ENCODE assay signal across 32 cellular contexts in the genomic region with DNA sequence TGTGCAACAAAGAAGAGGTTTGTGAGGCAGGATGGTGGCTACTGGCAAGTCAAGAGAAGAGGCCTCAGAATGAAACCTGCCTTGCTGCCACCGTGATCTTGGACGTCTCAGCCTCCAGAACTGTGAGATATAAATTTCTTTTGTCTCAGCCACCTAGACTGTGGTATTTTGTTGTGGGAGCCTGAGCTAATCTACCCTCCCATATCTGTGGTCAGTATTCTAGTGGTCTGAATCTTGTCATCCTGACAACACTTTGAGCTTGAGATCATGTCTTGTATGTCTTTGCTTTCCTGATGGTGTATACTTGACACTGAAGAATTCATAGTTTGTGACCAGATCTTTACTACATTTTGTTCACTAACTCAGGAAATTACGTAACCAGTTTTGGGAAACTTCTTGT.
"Had no signal": no experiment of that assay in that cellular context is flagged by ENCODE, and none has a peak within 500 bp of the region (broad histone marks: within the 10 kb centered on the region; RNA-seq: fewer than 3 reads in every experiment).

No MANE protein-coding gene starts in this region.

- ATAC-seq: activated CD4-positive, CD25-positive, alpha-beta regulatory T cell treated with anti-CD3 and anti-CD28 coated beads, Interleukin-2, amount 50 U/mL, for 24 hours; naive thymus-derived CD8-positive, alpha-beta T cell had no signal

- H3K27me3 ChIP-seq: adrenal gland, right atrium auricular region, testis, transverse colon had no signal

- H3K9me3 Mint-ChIP-seq: naive thymus-derived CD8-positive, alpha-beta T cell; neural crest cell; T-helper 1 cell treated with Interleukin-12 subunit alpha and Interleukin-12 subunit beta and Interleukin-4 antibody, amounts not matched to agents 30 μg/mL and 1 μg/mL, for 36 hours had no signal

- H3K9ac ChIP-seq: parathyroid adenoma had no signal

- H3K4me1 Mint-ChIP-seq: central memory CD8-positive, alpha-beta T cell; naive thymus-derived CD8-positive, alpha-beta T cell had no signal

- H3K9me3 ChIP-seq: adrenal gland, left ventricle myocardium inferior, right atrium auricular region, testis, transverse colon had no signal

- H3K4me3 ChIP-seq: adrenal gland, left ventricle myocardium inferior, lung, right atrium auricular region, testis, transverse colon had no signal

- FAIRE-seq: colon, endometrium, urothelium cell line had no signal

- H3K27me3 Mint-ChIP-seq: activated naive CD8-positive, alpha-beta T cell; central memory CD8-positive, alpha-beta T cell had no signal

- H3K4me1 ChIP-seq: adrenal gland, parathyroid adenoma, testis had no signal

- DNase-seq: activated CD4-positive, alpha-beta T cell treated with anti-CD3 and anti-CD28 coated beads for 48 hours; activated CD4-positive, alpha-beta T cell treated with anti-CD3 and anti-CD28 coated beads, Interleukin-2, amount 50 U/mL, for 48 hours; activated CD8-positive, alpha-beta memory T cell treated with anti-CD3 and anti-CD28 coated beads for 24 hours; activated effector memory CD4-positive, alpha-beta T cell treated with Interleukin-2 at 50 U/mL for 16 hours; activated naive CD4-positive, alpha-beta T cell treated with Interleukin-2 at 50 U/mL for 16 hours; adrenal gland; aorta; dermis blood vessel endothelial cell; effector CD8-positive, alpha-beta T cell; foreskin fibroblast; head of caudate nucleus; left ventricle myocardium inferior; naive thymus-derived CD8-positive, alpha-beta T cell; occipital lobe; stimulated activated CD4-positive, alpha-beta T cell treated with anti-CD3 and anti-CD28 coated beads, Interleukin-2, amount 100 ng/mL, for 48 hours; stimulated activated naive CD4-positive, alpha-beta T cell treated with Interleukin-2 at 50 U/mL for 16 hours; SW 1271; T1000; testis; transverse colon; WERI-Rb-1 had no signal

- H3K4me3 Mint-ChIP-seq: activated naive CD8-positive, alpha-beta T cell; central memory CD8-positive, alpha-beta T cell; naive thymus-derived CD8-positive, alpha-beta T cell; neural crest cell; T-helper 1 cell treated with Interleukin-12 subunit alpha and Interleukin-12 subunit beta and Interleukin-4 antibody, amounts not matched to agents 30 μg/mL and 1 μg/mL, for 36 hours had no signal

- H3K27ac Mint-ChIP-seq: activated naive CD8-positive, alpha-beta T cell; naive thymus-derived CD8-positive, alpha-beta T cell; T-helper 1 cell treated with Interleukin-12 subunit alpha and Interleukin-12 subunit beta and Interleukin-4 antibody, amounts not matched to agents 30 μg/mL and 1 μg/mL, for 36 hours had no signal

- H3K36me3 ChIP-seq: adrenal gland, left ventricle myocardium inferior, right atrium auricular region, transverse colon, WERI-Rb-1 had no signal

- H3K36me3 Mint-ChIP-seq: activated naive CD8-positive, alpha-beta T cell; naive thymus-derived CD8-positive, alpha-beta T cell had no signal
